ENCODE assay signal across 24 cellular contexts in genomic region chr1:67335451-67335850, GRCh38. TPM values are rescaled to one million over a fixed set of nuclear protein-coding genes. Genes with fewer than 3 reads are reported as not detected.
DNase-seq lines count a peak whose midpoint lies in the region; ATAC-seq, FAIRE-seq and TF ChIP-seq lines count a peak whose summit lies in the region.
"Had no signal": no experiment of that assay in that cellular context is flagged by ENCODE, and none has a peak within 500 bp of the region (broad histone marks: within the 10 kb centered on the region; RNA-seq: fewer than 3 reads in every experiment).

No MANE protein-coding gene starts in this region.

- FAIRE-seq in GM12891 (lab: Jason Lieb, UNC), result peak; percentile 31
- FAIRE-seq: A204.1 had no signal

- no peak for DNase-seq in activated CD4-positive, alpha-beta T cell treated with anti-CD3 and anti-CD28 coated beads, Interleukin-2, amount 10 ng/mL, durations not matched to agents 7 days and 5 days
- DNase-seq in activated CD4-positive, alpha-beta T cell treated with anti-CD3 and anti-CD28 coated beads, Interleukin-2, amount 50 U/mL, for 48 hours, result no peak
- DNase-seq in GM12891 (ENCODE audit: insufficient read length, low spot score), result no peak
- DNase-seq in activated CD8-positive, alpha-beta T cell treated with anti-CD3 and anti-CD28 coated beads, Interleukin-2, amount 10 ng/mL, durations not matched to agents 7 days and 5 days, result peak; percentile 7
- DNase-seq in natural killer cell treated with Interleukin-12 subunit alpha and Interleukin-12 subunit beta and Interleukin-15 and Interleukin-18, amount 100 ng/mL, for 72 hours (ENCODE audit: low spot score), result no peak
- DNase-seq in EL, result no peak
- no peak for DNase-seq in HCEC 1CT
- no peak for DNase-seq in germinal center (ENCODE audit: low spot score)
- DNase-seq: AML-193; amniotic stem cell; colonic mucosa; DMS53; effector memory CD4-positive, alpha-beta T cell; erythroblast; GDM1; heart left ventricle; left cardiac atrium; NCI-H1092 treated with DMSO at 0.1 percent for 48 hours; NCI-H1930; NCI-H69; stimulated activated CD8-positive, alpha-beta memory T cell treated with anti-CD3 and anti-CD28 coated beads, Interleukin-4, amount 100 ng/mL, for 48 hours had no signal

- H3K36me3 Mint-ChIP-seq in activated CD4-positive, alpha-beta T cell treated with anti-CD3 and anti-CD28 coated beads, Interleukin-2, amount 10 ng/mL, durations not matched to agents 7 days and 5 days (ENCODE audit: low read depth), result peaks cover 65% of the 10 kb centered on the region
- peaks cover 61% of the 10 kb centered on the region for H3K36me3 Mint-ChIP-seq in activated CD8-positive, alpha-beta T cell treated with anti-CD3 and anti-CD28 coated beads, Interleukin-2, amount 10 ng/mL, durations not matched to agents 7 days and 5 days (ENCODE audit: low read depth)
- H3K36me3 Mint-ChIP-seq in natural killer cell treated with Interleukin-12 subunit alpha and Interleukin-12 subunit beta and Interleukin-15 and Interleukin-18, amount 100 ng/mL, for 72 hours, result peaks cover 64% of the 10 kb centered on the region
- H3K36me3 Mint-ChIP-seq: IgD-negative memory B cell had no signal

- H3K27me3 Mint-ChIP-seq in activated CD4-positive, alpha-beta T cell treated with anti-CD3 and anti-CD28 coated beads, Interleukin-2, amount 10 ng/mL, durations not matched to agents 7 days and 5 days, result no peaks in the 10 kb centered on the region
- H3K27me3 Mint-ChIP-seq in activated CD8-positive, alpha-beta T cell treated with anti-CD3 and anti-CD28 coated beads, Interleukin-2, amount 10 ng/mL, durations not matched to agents 7 days and 5 days (ENCODE audit: low read depth), result no peaks in the 10 kb centered on the region
- no peaks in the 10 kb centered on the region for H3K27me3 Mint-ChIP-seq in natural killer cell treated with Interleukin-12 subunit alpha and Interleukin-12 subunit beta and Interleukin-15 and Interleukin-18, amount 100 ng/mL, for 72 hours

- H3K4me1 Mint-ChIP-seq in activated CD4-positive, alpha-beta T cell treated with anti-CD3 and anti-CD28 coated beads, Interleukin-2, amount 10 ng/mL, durations not matched to agents 7 days and 5 days, result peaks cover 88% of the 10 kb centered on the region
- H3K4me1 Mint-ChIP-seq in activated CD8-positive, alpha-beta T cell treated with anti-CD3 and anti-CD28 coated beads, Interleukin-2, amount 10 ng/mL, durations not matched to agents 7 days and 5 days (ENCODE audit: low read depth), result peaks cover 82% of the 10 kb centered on the region
- peaks cover 62 to 86% of the 10 kb centered on the region in 2 donors for H3K4me1 Mint-ChIP-seq in natural killer cell treated with Interleukin-12 subunit alpha and Interleukin-12 subunit beta and Interleukin-15 and Interleukin-18, amount 100 ng/mL, for 72 hours (ENCODE audit: low read depth in 2 of 2)

- no peak overlapping the region for H3K4me3 Mint-ChIP-seq in activated CD4-positive, alpha-beta T cell treated with anti-CD3 and anti-CD28 coated beads, Interleukin-2, amount 10 ng/mL, durations not matched to agents 7 days and 5 days
- no peak overlapping the region for H3K4me3 Mint-ChIP-seq in activated CD8-positive, alpha-beta T cell treated with anti-CD3 and anti-CD28 coated beads, Interleukin-2, amount 10 ng/mL, durations not matched to agents 7 days and 5 days
- peak overlapping the region; percentile 78 for H3K4me3 Mint-ChIP-seq in natural killer cell treated with Interleukin-12 subunit alpha and Interleukin-12 subunit beta and Interleukin-15 and Interleukin-18, amount 100 ng/mL, for 72 hours
- H3K4me3 Mint-ChIP-seq: IgD-negative memory B cell had no signal

- H3K9me3 Mint-ChIP-seq in activated CD4-positive, alpha-beta T cell treated with anti-CD3 and anti-CD28 coated beads, Interleukin-2, amount 10 ng/mL, durations not matched to agents 7 days and 5 days, result no peaks in the 10 kb centered on the region
- H3K9me3 Mint-ChIP-seq in activated CD8-positive, alpha-beta T cell treated with anti-CD3 and anti-CD28 coated beads, Interleukin-2, amount 10 ng/mL, durations not matched to agents 7 days and 5 days (ENCODE audit: insufficient read depth), result no peaks in the 10 kb centered on the region
- H3K9me3 Mint-ChIP-seq in natural killer cell treated with Interleukin-12 subunit alpha and Interleukin-12 subunit beta and Interleukin-15 and Interleukin-18, amount 100 ng/mL, for 72 hours, result no peaks in the 10 kb centered on the region
- H3K9me3 Mint-ChIP-seq: IgD-negative memory B cell had no signal

- ATAC-seq in activated CD8-positive, alpha-beta T cell treated with anti-CD3 and anti-CD28 coated beads, Interleukin-2, amount 10 ng/mL, durations not matched to agents 7 days and 5 days, result no peak
- ATAC-seq in natural killer cell treated with Interleukin-12 subunit alpha and Interleukin-12 subunit beta and Interleukin-15 and Interleukin-18, amount 100 ng/mL, for 72 hours, result no peak
- ATAC-seq: heart left ventricle, left cardiac atrium had no signal

- POLR2A ChIA-PET in activated CD4-positive, alpha-beta T cell treated with anti-CD3 and anti-CD28 coated beads, Interleukin-2, amount 10 ng/mL, durations not matched to agents 7 days and 5 days (lab: Charles Lee), result interaction anchor here (1.5 kb wide), 1 partner anchor 93 kb away, joined by 4 read pairs; no protein-coding TSS in a partner anchor
- POLR2A ChIA-PET in activated CD8-positive, alpha-beta T cell treated with anti-CD3 and anti-CD28 coated beads, Interleukin-2, amount 10 ng/mL, durations not matched to agents 7 days and 5 days (lab: Charles Lee), result interaction anchor here (1.0 to 1.3 kb wide), 2 partner anchors 31 to 73 kb away, joined by 3 to 5 read pairs; no protein-coding TSS in a partner anchor

- CTCF ChIA-PET in activated CD4-positive, alpha-beta T cell treated with anti-CD3 and anti-CD28 coated beads, Interleukin-2, amount 10 ng/mL, durations not matched to agents 7 days and 5 days (lab: Charles Lee), result interaction anchor here (0.6 to 1.8 kb wide), 6 partner anchors 10 to 121 kb away, joined by 3 to 7 read pairs (median 3); no protein-coding TSS in a partner anchor
- CTCF ChIA-PET in activated CD8-positive, alpha-beta T cell treated with anti-CD3 and anti-CD28 coated beads, Interleukin-2, amount 10 ng/mL, durations not matched to agents 7 days and 5 days (lab: Charles Lee), result interaction anchor here (0.6 to 3.2 kb wide), 4 partner anchors 10 to 190 kb away, joined by 3 to 11 read pairs (median 4); no protein-coding TSS in a partner anchor

- peak overlapping the region; percentile 89 for H3K27ac Mint-ChIP-seq in activated CD4-positive, alpha-beta T cell treated with anti-CD3 and anti-CD28 coated beads, Interleukin-2, amount 10 ng/mL, durations not matched to agents 7 days and 5 days
- H3K27ac Mint-ChIP-seq in activated CD8-positive, alpha-beta T cell treated with anti-CD3 and anti-CD28 coated beads, Interleukin-2, amount 10 ng/mL, durations not matched to agents 7 days and 5 days, result peak overlapping the region; percentile 92
- peak overlapping the region; percentile 93 to 96 for H3K27ac Mint-ChIP-seq in natural killer cell treated with Interleukin-12 subunit alpha and Interleukin-12 subunit beta and Interleukin-15 and Interleukin-18, amount 100 ng/mL, for 72 hours

- no peak for TF ChIP-seq POLR2A in GM12891 (IDR thresholded peaks at IDR 0.05; ENCODE audit: low read depth, low read length)

TF ChIP-seq in GM12891, 5 proteins besides CTCF, POLR2A, EP300 and RAD21:
- TF ChIP-seq POLR2AphosphoS5 (IDR thresholded peaks at IDR 0.05; ENCODE audit: low read depth, low read length) (no peak), SPI1 (IDR thresholded peaks at IDR 0.05; ENCODE audit: low read depth, low read length) (no peak), TAF1 (IDR thresholded peaks at IDR 0.05; ENCODE audit: low read depth, low read length) (no peak), POU2F2 (IDR thresholded peaks at IDR 0.05; ENCODE audit: low read depth, low read length) (no peak), PAX5 (IDR thresholded peaks at IDR 0.05; ENCODE audit: insufficient read depth, low read length, severe bottlenecking) (no peak)

RNA-seq across cellular contexts. Expression of gene IL12RB2, which starts 27.8 kb away (rescaled TPM):
- 10 to 100 TPM; 29.3 to 31.8 TPM for total RNA-seq in activated CD4-positive, alpha-beta T cell treated with anti-CD3 and anti-CD28 coated beads, Interleukin-2, amount 10 ng/mL, durations not matched to agents 7 days and 5 days
- polyA plus RNA-seq in GM12891 (2012; ENCODE audit: low read depth, missing spikeins), result 9.7 TPM
- total RNA-seq in activated CD8-positive, alpha-beta T cell treated with anti-CD3 and anti-CD28 coated beads, Interleukin-2, amount 10 ng/mL, durations not matched to agents 7 days and 5 days, result 10 to 100 TPM; 17.3 to 19.6 TPM
- total RNA-seq in natural killer cell treated with Interleukin-12 subunit alpha and Interleukin-12 subunit beta and Interleukin-15 and Interleukin-18, amount 100 ng/mL, for 72 hours, result 100 to 1,000 TPM; 265 to 317 TPM
- total RNA-seq: fibroblast of villous mesenchyme had no signal

Comparison
In these comparisons a context has a peak if more than half of its experiments do, and no peak if none do; other contexts are left out.
1. RNA of gene IL12RB2, which starts 27.8 kb away (total RNA-seq): 265 to 317 TPM in natural killer cell treated with Interleukin-12 subunit alpha and Interleukin-12 subunit beta and Interleukin-15 and Interleukin-18, amount 100 ng/mL, for 72 hours; 29.3 to 31.8 TPM in activated CD4-positive, alpha-beta T cell treated with anti-CD3 and anti-CD28 coated beads, Interleukin-2, amount 10 ng/mL, durations not matched to agents 7 days and 5 days and 17.3 to 19.6 TPM in activated CD8-positive, alpha-beta T cell treated with anti-CD3 and anti-CD28 coated beads, Interleukin-2, amount 10 ng/mL, durations not matched to agents 7 days and 5 days; every median in the first group is over 4 times any median in the second.
2. Peak in every context shown above with its lines, with median percentiles within 50 percentile points of each other: H3K27ac Mint-ChIP-seq.